In genomic region chrX:102154218-102154860, GRCh38 we compare ENCODE assay signal across 9 cellular contexts. TPM values are rescaled to one million over a fixed set of nuclear protein-coding genes. Genes with fewer than 3 reads are reported as not detected.
DNase-seq lines count a peak whose midpoint lies in the region; TF ChIP-seq lines count a peak whose summit lies in the region.
"Had no signal": no experiment of that assay in that cellular context is flagged by ENCODE, and none has a peak within 500 bp of the region (broad histone marks: within the 10 kb centered on the region; RNA-seq: fewer than 3 reads in every experiment).

No MANE protein-coding gene starts in this region.

- 19% methylated on average over 11 of the region's 11 CpGs for WGBS in suprapubic skin

- intact Hi-C loops in head of caudate nucleus (cut with DNase I), result no loop called here

- no peak for TF ChIP-seq POLR2A in suprapubic skin (IDR thresholded peaks at IDR 0.05)

- H3K9me3 ChIP-seq in suprapubic skin (no peaks in the 10 kb centered on the region), MG63 (no peaks in the 10 kb centered on the region)

- H3K36me3 ChIP-seq in suprapubic skin, result no peaks in the 10 kb centered on the region
- H3K36me3 ChIP-seq in MG63, result no peaks in the 10 kb centered on the region

- H3K27me3 ChIP-seq in suprapubic skin (no peaks in the 10 kb centered on the region), MG63 (no peaks in the 10 kb centered on the region)

- TF ChIP-seq CTCF in suprapubic skin (IDR thresholded peaks at IDR 0.05), result peak in 1 of 2 donors; percentile 17

- no peak overlapping the region for H3K27ac ChIP-seq in suprapubic skin

- H3K4me3 ChIP-seq in suprapubic skin (peak overlapping the region; percentile 52), MG63 (no peak overlapping the region)

- no peak for TF ChIP-seq EP300 in suprapubic skin (IDR thresholded peaks at IDR 0.05)

- DNase-seq in activated CD4-positive, alpha-beta T cell treated with anti-CD3 and anti-CD28 coated beads for 48 hours, result peak; percentile 7
- no peak for DNase-seq in activated CD4-positive, alpha-beta T cell treated with anti-CD3 and anti-CD28 coated beads, Interleukin-2, amount 50 U/mL, for 4 hours
- DNase-seq in SHP77 treated with DMSO at 0.1 percent for 48 hours (lab: John Stamatoyannopoulos, UW) (peak; percentile 16), head of caudate nucleus (peak in 28 of 42 donors; percentile 4 to 63 (median 38)), suprapubic skin (ENCODE audit: low spot score in 2 of 2) (no peak), NCI-H69 (lab: John Stamatoyannopoulos, UW) (no peak), MG63 (no peak), glomerular visceral epithelial cell (ENCODE audit: extremely low spot score) (no peak)
- DNase-seq: DND-41 had no signal

- peaks cover 4% of the 10 kb centered on the region for H3K4me1 ChIP-seq in suprapubic skin

RNA-seq across cellular contexts. Expression of gene BEX5, which starts 1.4 kb away (rescaled TPM):
- 1 to 10 TPM; 1.6 to 7.1 (median 2.0) TPM for total RNA-seq in suprapubic skin
- total RNA-seq in MG63 (2014; rRNA removed; shearing (Covaris generic); ENCODE audit: low replicate concordance), result not detected in 2 replicates

RNA-seq across cellular contexts. Expression of gene TCEAL6, which starts 12.1 kb away (rescaled TPM):
- total RNA-seq in suprapubic skin, result not detected
- not detected in 2 replicates for total RNA-seq in MG63 (2014; rRNA removed; shearing (Covaris generic); ENCODE audit: low replicate concordance)

RNA-seq across cellular contexts. Expression of gene TCEAL2, which starts 28.9 kb away (rescaled TPM):
- 1 to 10 TPM in 1 of 4 donors, under 1 TPM in 1, not detected in 2; 0.49 to 1.5 TPM for total RNA-seq in suprapubic skin
- total RNA-seq in MG63 (2014; rRNA removed; shearing (Covaris generic); ENCODE audit: low replicate concordance), result not detected in 2 replicates

Comparison
In these comparisons a context has a peak if more than half of its experiments do, and no peak if none do; other contexts are left out.
1. DNase-seq: peak in activated CD4-positive, alpha-beta T cell treated with anti-CD3 and anti-CD28 coated beads for 48 hours (single experiment), SHP77 treated with DMSO at 0.1 percent for 48 hours (single experiment) and head of caudate nucleus (28 of 42); none in activated CD4-positive, alpha-beta T cell treated with anti-CD3 and anti-CD28 coated beads, Interleukin-2, amount 50 U/mL, for 4 hours (0 of 2), suprapubic skin (0 of 2), NCI-H69 (single experiment), MG63 (single experiment) and glomerular visceral epithelial cell (single experiment).